In the genomic region with DNA sequence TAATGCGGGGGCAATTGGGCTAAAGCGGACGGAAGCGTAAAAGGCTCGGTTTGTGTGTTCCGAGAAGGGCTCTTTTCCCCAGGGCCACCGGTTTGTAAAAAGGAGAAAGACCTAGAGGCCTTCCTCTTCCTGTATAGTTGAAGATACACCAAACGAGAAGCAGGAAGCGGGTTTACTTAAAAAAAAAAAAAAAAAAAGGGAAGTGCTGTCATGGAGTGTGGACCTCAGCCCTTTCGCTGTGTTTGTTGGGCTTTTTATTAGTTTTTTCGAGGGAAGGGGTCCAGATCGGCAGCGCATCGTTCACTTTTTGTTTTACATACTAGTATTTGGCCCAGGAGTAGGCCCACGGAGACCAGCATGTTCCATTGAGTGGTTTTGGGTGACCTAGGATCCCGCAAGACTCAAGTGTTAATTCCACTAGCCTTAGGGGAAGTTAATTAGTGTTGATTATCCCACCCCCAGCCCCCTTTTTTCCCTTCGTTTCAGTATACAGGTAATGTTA, we compare ENCODE assay signal across 8 cellular contexts. TPM values are rescaled to one million over a fixed set of nuclear protein-coding genes. Genes with fewer than 3 reads are reported as not detected.
A peak's percentile ranks its signal among the peaks of the same experiment; 100 is the strongest.
DNase-seq lines count a peak whose midpoint lies in the region; ATAC-seq and TF ChIP-seq lines count a peak whose summit lies in the region.

No MANE protein-coding gene starts in this region.

- H2BK5ac ChIP-seq in neuronal stem cell (ENCODE audit: low read length), result peak overlapping the region; percentile 70

- H2AFZ ChIP-seq in neuronal stem cell (ENCODE audit: low read length), result peak overlapping the region; percentile 93

- peak overlapping the region; percentile 81 for H2AK5ac ChIP-seq in neuronal stem cell (ENCODE audit: low read depth, low read length)

- H3K4me2 ChIP-seq in neuronal stem cell (ENCODE audit: insufficient read depth, low read length, poor library complexity, severe bottlenecking), result peak overlapping the region; percentile 78

- no peak overlapping the region for H4K8ac ChIP-seq in neuronal stem cell (ENCODE audit: low read depth, low read length)

- H3K27me3 ChIP-seq in neuronal stem cell (ENCODE audit: control insufficient read depth in 3 of 3, insufficient read depth in 3 of 3, low read depth in 1 of 3, low read length in 3 of 3), result no peaks in the 10 kb centered on the region

- peak overlapping the region; percentile 97 for H3K23ac ChIP-seq in neuronal stem cell (ENCODE audit: low read depth, low read length, poor library complexity)

- no CpG with 5 or more reads among the region's 17 CpGs for WGBS in neuronal stem cell (ENCODE audit: extremely low coverage in 2 of 2, insufficient read length in 2 of 2, insufficient replicate concordance in 1 of 2), 2 donors

- TF ChIP-seq CTCF in fibroblast of villous mesenchyme (IDR thresholded peaks at IDR 0.05; ENCODE audit: insufficient read depth, low read depth, low read length), result no peak

- H3K4me1 ChIP-seq in neuronal stem cell (ENCODE audit: control insufficient read depth in 2 of 2, insufficient read depth in 1 of 2, low read depth in 1 of 2, low read length in 2 of 2), result no peaks in the 10 kb centered on the region

- no peak overlapping the region for H4K91ac ChIP-seq in neuronal stem cell (ENCODE audit: low read depth, low read length, poor library complexity)

- peaks cover 3% of the 10 kb centered on the region for H3K79me1 ChIP-seq in neuronal stem cell (ENCODE audit: low read depth, low read length)

- peak overlapping the region; percentile 31 for H3K14ac ChIP-seq in neuronal stem cell (ENCODE audit: low read length)

- peak overlapping the region; percentile 98 for H3K18ac ChIP-seq in neuronal stem cell (ENCODE audit: low read length)

- H3K4ac ChIP-seq in neuronal stem cell (ENCODE audit: low read length), result peak overlapping the region; percentile 46

- no peak overlapping the region for H2BK12ac ChIP-seq in neuronal stem cell (ENCODE audit: low read length)

- ATAC-seq in HG02571 (IDR thresholded peaks at IDR 0.05; ENCODE audit: unreplicated experiment), result peak; percentile 35

- no peak overlapping the region for H2BK15ac ChIP-seq in neuronal stem cell (ENCODE audit: low read length)

- H3K4me3 ChIP-seq in fibroblast of villous mesenchyme (ENCODE audit: low read depth, low read length) (peak overlapping the region; percentile 100), neuronal stem cell (ENCODE audit: low read length in 2 of 2) (peak overlapping the region; percentile 73 to 96)

- H2BK120ac ChIP-seq in neuronal stem cell (ENCODE audit: low read depth, low read length), result no peak overlapping the region

- peaks cover 0 to 22% of the 10 kb centered on the region in 2 donors for H3K36me3 ChIP-seq in neuronal stem cell (replicated peaks in 1 of 2; ENCODE audit: control insufficient read depth in 2 of 2, insufficient read depth in 2 of 2, low read length in 2 of 2)

- H3K9me3 ChIP-seq in neuronal stem cell (replicated peaks in 1 of 2; ENCODE audit: control insufficient read depth in 2 of 2, insufficient read depth in 1 of 2, low read depth in 1 of 2, low read length in 2 of 2), result no peaks in the 10 kb centered on the region

- peak overlapping the region; percentile 97 for H3K9ac ChIP-seq in neuronal stem cell (ENCODE audit: low read depth, low read length, poor library complexity)

- peak overlapping the region; percentile 93 for H3K27ac ChIP-seq in neuronal stem cell (replicated peaks; ENCODE audit: low read length)

- DNase-seq in activated gamma-delta T cell treated with Interleukin-2 at 50 U/mL for 16 hours, result peak; percentile 41
- DNase-seq in activated gamma-delta T cell (lab: John Stamatoyannopoulos, UW), result no peak
- DNase-seq in NCI-H146 (lab: John Stamatoyannopoulos, UW), result peak; percentile 80
- peak; percentile 6 to 21 for DNase-seq in activated CD4-positive, alpha-beta T cell treated with anti-CD3 and anti-CD28 coated beads, Interleukin-2, amount 50 U/mL, for 4 hours
- peak; percentile 62 for DNase-seq in fibroblast of villous mesenchyme (ENCODE audit: low read depth)
- no peak for DNase-seq in neuronal stem cell (ENCODE audit: low spot score)
- DNase-seq in cerebellum (ENCODE audit: low spot score), result no peak

RNA-seq across cellular contexts. Expression of a gene that starts 0.7 kb away (rescaled TPM):
- total RNA-seq in fibroblast of villous mesenchyme, result 90.5 and 115 TPM in 2 replicates
- 106 TPM for polyA plus RNA-seq in neuronal stem cell (2013, experiment 1 of 2)
- 106 TPM for polyA plus RNA-seq in neuronal stem cell (2013, experiment 2 of 2)
- total RNA-seq in cerebellum, result 84.7 TPM

Comparison
In these comparisons a context has a peak if more than half of its experiments do, and no peak if none do; other contexts are left out.
1. DNase-seq: peak in activated gamma-delta T cell treated with Interleukin-2 at 50 U/mL for 16 hours (single experiment), NCI-H146 (single experiment), activated CD4-positive, alpha-beta T cell treated with anti-CD3 and anti-CD28 coated beads, Interleukin-2, amount 50 U/mL, for 4 hours (2 of 2) and fibroblast of villous mesenchyme (single experiment); none in activated gamma-delta T cell (single experiment), neuronal stem cell (single experiment) and cerebellum (single experiment).